In the genomic region with DNA sequence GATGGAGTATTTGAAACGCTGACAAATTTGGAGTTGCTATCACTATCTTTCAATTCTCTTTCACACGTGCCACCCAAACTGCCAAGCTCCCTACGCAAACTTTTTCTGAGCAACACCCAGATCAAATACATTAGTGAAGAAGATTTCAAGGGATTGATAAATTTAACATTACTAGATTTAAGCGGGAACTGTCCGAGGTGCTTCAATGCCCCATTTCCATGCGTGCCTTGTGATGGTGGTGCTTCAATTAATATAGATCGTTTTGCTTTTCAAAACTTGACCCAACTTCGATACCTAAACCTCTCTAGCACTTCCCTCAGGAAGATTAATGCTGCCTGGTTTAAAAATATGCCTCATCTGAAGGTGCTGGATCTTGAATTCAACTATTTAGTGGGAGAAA, we compare ENCODE assay signal across 25 cellular contexts. TPM values are rescaled to one million over a fixed set of nuclear protein-coding genes. Genes with fewer than 3 reads are reported as not detected.
"Had no signal": no experiment of that assay in that cellular context is flagged by ENCODE, and none has a peak within 500 bp of the region (broad histone marks: within the 10 kb centered on the region; RNA-seq: fewer than 3 reads in every experiment).

No MANE protein-coding gene starts in this region.

- H3K27ac ChIP-seq: epithelial cell of prostate, gastrocnemius medialis, heart left ventricle, hepatocyte, neural progenitor cell, prostate gland, right atrium auricular region, suprapubic skin, thyroid gland, vagina had no signal

- H3K9ac ChIP-seq: neural progenitor cell had no signal

- H3K4me1 ChIP-seq: gastrocnemius medialis, heart left ventricle, neural progenitor cell, prostate gland, right atrium auricular region, suprapubic skin, thyroid gland, vagina had no signal

- H3K79me2 ChIP-seq: hepatocyte had no signal

- H3K4me3 ChIP-seq: gastrocnemius medialis, heart left ventricle, hepatocyte, lung, neural progenitor cell, prostate gland, right atrium auricular region, smooth muscle cell, suprapubic skin, thyroid gland, vagina had no signal

- DNase-seq: effector CD8-positive, alpha-beta T cell; endodermal cell; foreskin fibroblast; gastrocnemius medialis; heart left ventricle; kidney; nucleus accumbens; stimulated activated CD4-positive, alpha-beta T cell treated with anti-CD3 and anti-CD28 coated beads, Interleukin-12 subunit alpha, Interleukin-12 subunit beta, amount 100 ng/mL, for 4 hours; stimulated activated CD4-positive, alpha-beta T cell treated with anti-CD3 and anti-CD28 coated beads, Interleukin-1b, Interleukin-23, amount 100 ng/mL, for 48 hours; stimulated activated CD4-positive, alpha-beta T cell treated with anti-CD3 and anti-CD28 coated beads, Interleukin-4, amount 100 ng/mL, for 1 hour; stimulated activated CD8-positive, alpha-beta memory T cell treated with anti-CD3 and anti-CD28 coated beads, Interleukin-4, amount 100 ng/mL, for 48 hours; stimulated activated naive CD4-positive, alpha-beta T cell; thyroid gland had no signal

- H3K9me3 ChIP-seq: gastrocnemius medialis, prostate gland, right atrium auricular region, suprapubic skin, thyroid gland, vagina had no signal

- ATAC-seq: gastrocnemius medialis, heart left ventricle, left lobe of liver, sciatic nerve had no signal

- H3K27me3 ChIP-seq: gastrocnemius medialis, hepatocyte, neural progenitor cell, right atrium auricular region, suprapubic skin, thyroid gland, vagina had no signal

- FAIRE-seq: kidney had no signal

- H3K4me2 ChIP-seq: hepatocyte, neural progenitor cell, smooth muscle cell had no signal

- H3K36me3 ChIP-seq: gastrocnemius medialis, heart left ventricle, neural progenitor cell, prostate gland, right atrium auricular region, suprapubic skin, thyroid gland, vagina had no signal

- H2AFZ ChIP-seq: hepatocyte, neural progenitor cell had no signal

RNA-seq across cellular contexts. Expression of gene TLR8, which starts 13.2 kb away (rescaled TPM):
- total RNA-seq: endodermal cell, osteocyte, smooth muscle cell had no signal
- polyA plus RNA-seq: hepatocyte, smooth muscle cell had no signal

RNA-seq across cellular contexts. Expression of gene TLR7, which starts 52.7 kb away (rescaled TPM):
- total RNA-seq: endodermal cell, osteocyte, vagina had no signal
- polyA plus RNA-seq: hepatocyte, smooth muscle cell had no signal
